8 cellular contexts compared by ENCODE assay signal in genomic region chr14:31420013-31420318, GRCh38. TPM values are rescaled to one million over a fixed set of nuclear protein-coding genes. Genes with fewer than 3 reads are reported as not detected.
DNase-seq lines count a peak whose midpoint lies in the region; TF ChIP-seq lines count a peak whose summit lies in the region.

No MANE protein-coding gene starts in this region.

- under 1% methylated on average over 27 of the region's 27 CpGs for WGBS in prostate gland

- intact Hi-C loops in left ventricle myocardium inferior (cut with micrococcal nuclease), result no loop called here
- intact Hi-C loops in prostate gland (cut with DNase I), result no loop called here

- TF ChIP-seq POLR2A in prostate gland (IDR thresholded peaks at IDR 0.05), result no peak

- peak; percentile 44 for DNase-seq in activated CD4-positive, CD25-positive, alpha-beta regulatory T cell treated with anti-CD3 and anti-CD28 coated beads, Interleukin-2, amount 50 U/mL, for 72 hours
- no peak for DNase-seq in activated CD4-positive, CD25-positive, alpha-beta regulatory T cell (lab: John Stamatoyannopoulos, UW)
- peak; percentile 37 for DNase-seq in HEK293T (ENCODE audit: extremely low spot score)
- peak; percentile 56 for DNase-seq in NCI-H1105 treated with DMSO at 0.1 percent for 48 hours (lab: John Stamatoyannopoulos, UW)
- peak in 34 of 56 donors; percentile 9 to 59 (median 38) for DNase-seq in amygdala (lab: John Stamatoyannopoulos, UW)
- peak; percentile 63 for DNase-seq in left ventricle myocardium inferior
- peak; percentile 28 for DNase-seq in prostate gland (ENCODE audit: low spot score)
- DNase-seq in foreskin melanocyte, result no peak

- no peaks in the 10 kb centered on the region for H3K27me3 ChIP-seq in left ventricle myocardium inferior (ENCODE audit: low read depth)
- H3K27me3 ChIP-seq in prostate gland (replicated peaks; ENCODE audit: insufficient read depth), result no peaks in the 10 kb centered on the region

- peak overlapping the region; percentile 95 for H3K27ac ChIP-seq in left ventricle myocardium inferior (replicated peaks)
- H3K27ac ChIP-seq in prostate gland, result peak overlapping the region; percentile 77 to 79

- POLR2A ChIA-PET in HEK293T (lab: Yijun Ruan, JAX), result interaction anchor here (0.9 to 2.8 kb wide), 13 partner anchors 9 to 613 kb away, joined by 3 to 24 read pairs (median 4); partner anchors contain the start of genes DTD2, GPR33 and HECTD1

- H3K4me1 ChIP-seq in left ventricle myocardium inferior (peaks cover 45% of the 10 kb centered on the region), prostate gland (replicated peaks) (no peaks in the 10 kb centered on the region)

- TF ChIP-seq CTCF in left ventricle myocardium inferior (IDR thresholded peaks at IDR 0.05; ENCODE audit: borderline replicate concordance) (no peak), prostate gland (IDR thresholded peaks at IDR 0.05) (no peak)

- H3K36me3 ChIP-seq in left ventricle myocardium inferior (no peaks in the 10 kb centered on the region), prostate gland (no peaks in the 10 kb centered on the region)

- H3K9me3 ChIP-seq in left ventricle myocardium inferior (replicated peaks) (no peaks in the 10 kb centered on the region), prostate gland (no peaks in the 10 kb centered on the region)

- peak overlapping the region; percentile 97 for H3K4me3 ChIP-seq in left ventricle myocardium inferior
- H3K4me3 ChIP-seq in prostate gland, result peak overlapping the region; percentile 72 to 90

- CTCF ChIA-PET in HEK293T (lab: Yijun Ruan, JAX), result interaction anchor here (0.6 to 0.8 kb wide), 3 partner anchors 8 to 338 kb away, joined by 3 to 6 read pairs (median 4); no protein-coding TSS in a partner anchor

TF ChIP-seq in HEK293T, 16 proteins besides CTCF, POLR2A, EP300 and RAD21:
- no peak for TF ChIP-seq ZNF384 (IDR thresholded peaks at IDR 0.05)

RNA-seq across cellular contexts. Expression of gene HEATR5A, which starts 0.4 kb away (rescaled TPM):
- total RNA-seq in left ventricle myocardium inferior (51.8 TPM), prostate gland (10 to 100 TPM in 1 of 2 donors, 1 to 10 TPM in 1; 10.0 to 16.3 TPM)

RNA-seq across cellular contexts. Expression of gene DTD2, which starts 37.3 kb away (rescaled TPM):
- 6.9 TPM for total RNA-seq in left ventricle myocardium inferior
- 10 to 100 TPM; 32.0 to 41.1 TPM for total RNA-seq in prostate gland

Comparison
In these comparisons a context has a peak if more than half of its experiments do, and no peak if none do; other contexts are left out.
1. DNase-seq: peak in activated CD4-positive, CD25-positive, alpha-beta regulatory T cell treated with anti-CD3 and anti-CD28 coated beads, Interleukin-2, amount 50 U/mL, for 72 hours (single experiment), HEK293T (single experiment), NCI-H1105 treated with DMSO at 0.1 percent for 48 hours (single experiment), amygdala (34 of 56), left ventricle myocardium inferior (single experiment) and prostate gland (single experiment); none in activated CD4-positive, CD25-positive, alpha-beta regulatory T cell (0 of 4) and foreskin melanocyte (single experiment).